8 cellular contexts compared by ENCODE assay signal in genomic region chr16:68644715-68645493, GRCh38.
DNase-seq lines count a peak whose midpoint lies in the region.

Gene CDH3, plus strand, starts transcription at chr16:68645310. Its CDS starts 70 bp downstream, at chr16:68645380.

- H3K4me3 ChIP-seq in iPS-18c (ENCODE audit: insufficient read depth, low read depth, low read length): peak within 1 kb of the TSS; percentile 91

- DNase-seq in DMS153 treated with DMSO at 0.1 percent for 48 hours (lab: John Stamatoyannopoulos, UW; ENCODE audit: unreplicated experiment) (peak; percentile 70), LoVo (ENCODE audit: low spot score) (peak; percentile 79), COLO829 (ENCODE audit: low spot score) (no peak), NCI-H1092 treated with DMSO at 0.1 percent for 48 hours (lab: John Stamatoyannopoulos, UW) (no peak), middle frontal gyrus (ENCODE audit: extremely low spot score, low spot score) (no peak)
- peak; percentile 3 for DNase-seq in activated effector memory CD4-positive, alpha-beta T cell treated with Interleukin-2 at 50 U/mL for 16 hours
- DNase-seq in stimulated activated CD8-positive, alpha-beta memory T cell treated with anti-CD3 and anti-CD28 coated beads, Interleukin-15, amount 100 ng/mL, for 1 hour (ENCODE audit: low read depth): peak; percentile 2

- no peaks in the 10 kb centered on the region for H3K9me3 ChIP-seq in iPS-18c (ENCODE audit: control insufficient read depth, insufficient read depth, low read length)

Comparison
In these comparisons a context has a peak if more than half of its experiments do, and no peak if none do; other contexts are left out.
1. DNase-seq: peak in DMS153 treated with DMSO at 0.1 percent for 48 hours (single experiment), LoVo (single experiment), activated effector memory CD4-positive, alpha-beta T cell treated with Interleukin-2 at 50 U/mL for 16 hours (single experiment) and stimulated activated CD8-positive, alpha-beta memory T cell treated with anti-CD3 and anti-CD28 coated beads, Interleukin-15, amount 100 ng/mL, for 1 hour (single experiment); none in COLO829 (single experiment), NCI-H1092 treated with DMSO at 0.1 percent for 48 hours (single experiment) and middle frontal gyrus (single experiment).